ENCODE assay signal across 1 cellular context in genomic region chr7:120053390-120053961, GRCh38.
TF ChIP-seq lines count a peak whose summit lies in the region.

No MANE protein-coding gene starts in this region.

TF ChIP-seq in SK-N-SH, 30 proteins besides CTCF, POLR2A, EP300 and RAD21 (continued from another document):
- TF ChIP-seq ZBTB33 (IDR thresholded peaks at IDR 0.05; ENCODE audit: borderline replicate concordance, low read depth): no peak
- no peak for TF ChIP-seq GABPA (IDR thresholded peaks at IDR 0.05; ENCODE audit: low read depth)
- TF ChIP-seq ELF1 (IDR thresholded peaks at IDR 0.05): no peak
- TF ChIP-seq MEF2A (IDR thresholded peaks at IDR 0.05; ENCODE audit: borderline replicate concordance, low read depth): no peak
- TF ChIP-seq NFIC (IDR thresholded peaks at IDR 0.05; ENCODE audit: borderline replicate concordance): no peak
- no peak for TF ChIP-seq PBX3 (IDR thresholded peaks at IDR 0.05)
